In the genomic region with DNA sequence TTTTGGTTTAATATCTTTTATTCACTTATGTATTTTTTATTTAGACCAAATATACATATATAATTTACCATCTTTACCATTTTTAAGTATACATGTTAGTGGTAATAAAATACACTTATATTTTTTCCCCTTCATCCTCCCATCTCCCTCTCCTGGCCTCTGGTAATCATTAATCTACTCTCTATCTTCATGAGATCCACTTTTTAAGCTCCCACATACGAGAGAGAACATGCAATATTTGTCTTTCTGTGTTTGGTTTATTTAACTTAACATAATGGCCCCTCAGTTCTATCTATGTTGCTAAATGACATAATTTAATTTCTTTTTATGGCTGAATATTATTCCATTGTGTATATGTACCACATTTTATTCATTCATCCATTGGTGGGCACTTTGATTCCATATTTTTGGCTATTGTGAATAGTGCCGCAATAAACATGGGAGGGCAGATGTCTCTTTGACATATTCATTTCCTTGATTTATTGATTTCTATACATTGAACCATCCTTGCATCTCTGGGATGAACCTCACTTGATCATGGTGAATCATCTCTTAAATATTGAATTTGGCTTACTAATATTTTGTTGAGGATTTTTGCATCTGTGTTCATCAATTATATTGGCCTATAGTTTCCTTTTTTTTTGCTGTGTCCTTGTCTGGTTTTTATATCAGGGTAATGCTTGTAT, we compare ENCODE assay signal across 11 cellular contexts. TPM values are rescaled to one million over a fixed set of nuclear protein-coding genes. Genes with fewer than 3 reads are reported as not detected.
"Had no signal": no experiment of that assay in that cellular context is flagged by ENCODE, and none has a peak within 500 bp of the region (broad histone marks: within the 10 kb centered on the region; RNA-seq: fewer than 3 reads in every experiment).

No MANE protein-coding gene starts in this region.

- H3K4me1 ChIP-seq: HAP-1 had no signal

- DNase-seq: GM23248, GOT3, H7, IMR-90, KBM-7 had no signal

- H2AFZ ChIP-seq: GM23248 had no signal

- H3K9me3 ChIP-seq: HAP-1 had no signal

- H3K27ac ChIP-seq: GM23248, HL-60, KMS-11 had no signal

- H3K4me2 ChIP-seq: KMS-11 had no signal

- H3K9ac ChIP-seq: GM23248, KMS-11 had no signal

- H3K36me3 ChIP-seq: HAP-1 had no signal

- H3K4me3 ChIP-seq: GM23248, HAP-1 had no signal

- ATAC-seq: HCT116 had no signal

RNA-seq across cellular contexts. Expression of gene MEP1B, which starts 41.5 kb away (rescaled TPM):
- total RNA-seq: GM23248, H4, H7, HT1080, IMR-90 had no signal
- polyA plus RNA-seq: GM23248, IMR-90 had no signal
